Comparison of ENCODE assay signal across 23 cellular contexts in genomic region chr15:49212897-49213296, GRCh38.
"Had no signal": no experiment of that assay in that cellular context is flagged by ENCODE, and none has a peak within 500 bp of the region (broad histone marks: within the 10 kb centered on the region; RNA-seq: fewer than 3 reads in every experiment).

No MANE protein-coding gene starts in this region.

- H3K27ac Mint-ChIP-seq: IgD-negative memory B cell had no signal

- H3K4me3 ChIP-seq: K562, Peyer's patch, SJCRH30, SK-N-MC had no signal

- ATAC-seq: K562, Right ventricle myocardium inferior had no signal

- DNase-seq: Kasumi-1, MV-4-11, NCI-H1048, NCI-H1105, NCI-H1436 treated with DMSO at 0.1 percent for 48 hours, NCI-H1694, NCI-H187 treated with DMSO at 0.1 percent for 48 hours, NCI-H2029 treated with DMSO at 0.1 percent for 48 hours, NCI-H2171 treated with DMSO at 0.1 percent for 48 hours, NCI-H345, NCI-H446 treated with DMSO at 0.1 percent for 48 hours, NCI-H510A treated with DMSO at 0.1 percent for 48 hours, NCI-H526 treated with DMSO at 0.1 percent for 48 hours, NCI-H774, Peyer's patch, SHP77 treated with DMSO at 0.1 percent for 48 hours, SJCRH30 had no signal

- H3K27ac ChIP-seq: HL-60, KMS-11, Peyer's patch, SJCRH30, SK-N-MC had no signal

- H3K36me3 ChIP-seq: SJCRH30 had no signal

- H3K27me3 ChIP-seq: Peyer's patch, SJCRH30 had no signal

- H3K9me3 ChIP-seq: SJCRH30 had no signal

- H3K4me1 ChIP-seq: Peyer's patch, SJCRH30 had no signal

- H3K27me3 Mint-ChIP-seq: IgD-negative memory B cell had no signal
